Comparison of ENCODE assay signal across 8 cellular contexts in the genomic region with DNA sequence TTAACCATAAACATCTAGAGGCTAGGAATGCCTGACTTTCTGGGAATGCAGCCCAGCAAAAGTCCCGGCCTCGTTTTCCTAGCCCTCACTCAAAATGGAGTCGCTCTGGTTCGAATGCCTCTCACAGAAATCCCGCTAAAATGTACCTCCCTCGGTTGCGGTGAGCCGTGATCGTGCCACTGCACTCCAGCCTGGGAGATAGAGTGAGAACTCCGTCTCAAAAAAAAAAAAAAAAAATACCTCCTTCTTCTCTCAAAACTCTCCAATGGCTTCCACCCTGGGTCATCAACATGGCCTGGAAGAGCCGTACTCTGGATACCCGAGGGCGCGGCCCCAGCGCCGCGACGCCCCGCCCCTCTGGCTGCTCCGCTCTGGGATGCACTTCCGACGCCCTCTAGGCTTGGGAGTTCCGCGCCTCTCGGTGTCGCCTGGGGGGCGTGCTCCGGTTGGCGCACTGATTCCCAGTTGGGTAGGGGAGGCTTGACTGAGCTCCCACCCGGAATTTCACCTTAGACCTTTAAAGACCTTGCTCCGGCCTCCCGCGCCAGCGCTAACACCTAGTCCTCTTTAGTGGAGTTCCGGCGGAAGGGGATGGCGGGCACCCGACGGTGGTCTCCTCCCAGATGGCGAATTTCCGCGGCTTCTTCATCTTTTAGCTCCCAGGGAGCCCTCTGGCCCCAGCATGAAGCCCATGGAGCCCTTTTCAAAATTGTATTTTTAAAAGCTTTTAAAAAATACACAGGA. TPM values are rescaled to one million over a fixed set of nuclear protein-coding genes. Genes with fewer than 3 reads are reported as not detected.
DNase-seq lines count a peak whose midpoint lies in the region; ATAC-seq and TF ChIP-seq lines count a peak whose summit lies in the region.

No MANE protein-coding gene starts in this region.

- H3K4me3 ChIP-seq in CD4-positive, alpha-beta memory T cell (ENCODE audit: low read length in 2 of 2), result peak overlapping the region; percentile 48 to 63
- peak overlapping the region; percentile 95 for H3K4me3 ChIP-seq in OCI-LY1 (ENCODE audit: low read depth, low read length, poor library complexity, severe bottlenecking)
- H3K4me3 ChIP-seq in heart left ventricle, result peak overlapping the region; percentile 21 to 71 (median 56)
- peak overlapping the region; percentile 65 for H3K4me3 ChIP-seq in rectal smooth muscle tissue (ENCODE audit: low read length)

- WGBS in heart left ventricle, 4 donors, result 5 to 8% (median 6%) methylated on average over 36 to 42 of the region's 42 CpGs

- H3K9me3 Mint-ChIP-seq in CD4-positive, alpha-beta memory T cell, result no peaks in the 10 kb centered on the region
- H3K9me3 Mint-ChIP-seq in HFFc6, result no peaks in the 10 kb centered on the region

- peak overlapping the region; percentile 22 for H3K27ac ChIP-seq in CD4-positive, alpha-beta memory T cell (ENCODE audit: low read depth, low read length)
- H3K27ac ChIP-seq in OCI-LY1 (ENCODE audit: low read depth, low read length, poor library complexity, severe bottlenecking) (peak overlapping the region; percentile 63), heart left ventricle (peak overlapping the region in 6 of 12 donors; percentile 10 to 67 (median 36)), rectal smooth muscle tissue (ENCODE audit: low read depth, low read length) (no peak overlapping the region)

- CTCF ChIA-PET in CD4-positive, alpha-beta memory T cell (lab: Charles Lee; ENCODE audit: partially characterized antibody), result interaction anchor here (0.5 to 9.3 kb wide), 3 partner anchors 8 to 16 kb away, joined by 3 to 50 read pairs (median 6); a partner anchor contains a TSS

- H3K9ac ChIP-seq in OCI-LY1 (ENCODE audit: low read length) (peak overlapping the region; percentile 89), rectal smooth muscle tissue (ENCODE audit: low read length) (peak overlapping the region; percentile 14)

- peaks cover 0 to 2% of the 10 kb centered on the region in 2 donors for H3K27me3 Mint-ChIP-seq in CD4-positive, alpha-beta memory T cell
- H3K27me3 Mint-ChIP-seq in HFFc6 (ENCODE audit: insufficient read depth), result no peaks in the 10 kb centered on the region; the same call in 1 of the 2 replicates

- peak overlapping the region in 7 of 8 donors; percentile 89 to 95 (median 92) for H3K4me3 Mint-ChIP-seq in CD4-positive, alpha-beta memory T cell
- peak overlapping the region; percentile 78; the same call in 1 of the 2 replicates for H3K4me3 Mint-ChIP-seq in HFFc6

- no peaks in the 10 kb centered on the region for H3K9me2 ChIP-seq in OCI-LY1 (ENCODE audit: low read depth, low read length)

- ATAC-seq in heart left ventricle (peak in 3 of 4 donors; percentile 54 to 74 (median 74)), GM18868 (IDR thresholded peaks at IDR 0.05; ENCODE audit: unreplicated experiment) (no peak)

- H3K36me3 ChIP-seq in CD4-positive, alpha-beta memory T cell (ENCODE audit: insufficient read depth, low read length), result peaks cover 3% of the 10 kb centered on the region
- peaks cover 15% of the 10 kb centered on the region; the same call in 1 of the 2 replicates for H3K36me3 ChIP-seq in OCI-LY1 (ENCODE audit: insufficient read depth, low read length)
- peaks cover 0 to 18% (median 14%) of the 10 kb centered on the region in 9 donors for H3K36me3 ChIP-seq in heart left ventricle
- peaks cover 3% of the 10 kb centered on the region for H3K36me3 ChIP-seq in rectal smooth muscle tissue (ENCODE audit: control insufficient read depth, insufficient read depth, low read length)

- no peaks in the 10 kb centered on the region for H4K20me1 ChIP-seq in OCI-LY1 (ENCODE audit: insufficient read depth, low read length)

- POLR2A ChIA-PET in CD4-positive, alpha-beta memory T cell (lab: Charles Lee; ENCODE audit: partially characterized antibody), result interaction anchor here (0.8 to 12.2 kb wide), 7 partner anchors 8 to 394 kb away, joined by 3 to 181 read pairs (median 4); a partner anchor contains a TSS

- H3K4me2 ChIP-seq in OCI-LY1 (ENCODE audit: low read length), result peak overlapping the region; percentile 95

- peaks cover 10% of the 10 kb centered on the region; the same call in 1 of the 2 replicates for H3F3A ChIP-seq in OCI-LY1 (ENCODE audit: insufficient read depth, low read length)

- TF ChIP-seq CTCF in HFFc6 (IDR thresholded peaks at IDR 0.05) (no peak; the same call in 1 of the 2 replicates), OCI-LY1 (IDR thresholded peaks at IDR 0.05; ENCODE audit: low read length) (no peak), heart left ventricle (IDR thresholded peaks at IDR 0.05) (peak in 2 of 12 donors; percentile 5 to 16)

- H2AFZ ChIP-seq in OCI-LY1 (ENCODE audit: low read length), result peak overlapping the region; percentile 66

- no peak for TF ChIP-seq POLR2A in heart left ventricle (IDR thresholded peaks at IDR 0.05)

- H3K4me1 ChIP-seq in CD4-positive, alpha-beta memory T cell (ENCODE audit: insufficient read depth, low read length), result peaks cover 31% of the 10 kb centered on the region
- H3K4me1 ChIP-seq in OCI-LY1 (ENCODE audit: insufficient read depth, low read length, severe bottlenecking), result peaks cover 54% of the 10 kb centered on the region
- peaks cover 0 to 33% (median 10%) of the 10 kb centered on the region in 12 donors for H3K4me1 ChIP-seq in heart left ventricle
- H3K4me1 ChIP-seq in rectal smooth muscle tissue (ENCODE audit: control insufficient read depth, insufficient read depth, low read length), result no peaks in the 10 kb centered on the region

- DNase-seq in CD4-positive, alpha-beta memory T cell, result peak in 1 of 5 donors; percentile 22
- no peak for DNase-seq in HFFc6
- DNase-seq in activated gamma-delta T cell treated with Interleukin-2 at 50 U/mL for 16 hours, result peak; percentile 42
- peak; percentile 49 to 85 (median 77) for DNase-seq in heart left ventricle
- no peak for DNase-seq in NCI-H1105 treated with DMSO at 0.1 percent for 48 hours (lab: John Stamatoyannopoulos, UW)

- H3K79me2 ChIP-seq in OCI-LY1 (ENCODE audit: insufficient read depth, low read length), result no peaks in the 10 kb centered on the region

- H3K27me3 ChIP-seq in CD4-positive, alpha-beta memory T cell (ENCODE audit: insufficient read depth, low read length), result no peaks in the 10 kb centered on the region
- H3K27me3 ChIP-seq in OCI-LY1 (ENCODE audit: insufficient read depth, low read length) (no peaks in the 10 kb centered on the region), heart left ventricle (no peaks in the 10 kb centered on the region), rectal smooth muscle tissue (ENCODE audit: control insufficient read depth, insufficient read depth, low read length) (no peaks in the 10 kb centered on the region)

- H3K36me3 Mint-ChIP-seq in CD4-positive, alpha-beta memory T cell, result peaks cover 16 to 24% of the 10 kb centered on the region in 2 donors
- peaks cover 13% of the 10 kb centered on the region for H3K36me3 Mint-ChIP-seq in HFFc6 (ENCODE audit: low read depth)

- peak overlapping the region in 6 of 7 donors; percentile 53 to 80 (median 69) for H3K27ac Mint-ChIP-seq in CD4-positive, alpha-beta memory T cell
- peak overlapping the region; percentile 53; the same call in 1 of the 2 replicates for H3K27ac Mint-ChIP-seq in HFFc6

- H3K4me1 Mint-ChIP-seq in CD4-positive, alpha-beta memory T cell, result peaks cover 8 to 17% (median 12%) of the 10 kb centered on the region in 4 donors
- H3K4me1 Mint-ChIP-seq in HFFc6 (ENCODE audit: low read depth), result peaks cover 20% of the 10 kb centered on the region

- no peaks in the 10 kb centered on the region for H3K9me3 ChIP-seq in CD4-positive, alpha-beta memory T cell (ENCODE audit: control insufficient read depth in 1 of 2, low read length in 2 of 2)
- no peaks in the 10 kb centered on the region for H3K9me3 ChIP-seq in OCI-LY1 (ENCODE audit: low read length)
- H3K9me3 ChIP-seq in heart left ventricle, result no peaks in the 10 kb centered on the region

- intact Hi-C loops in CD4-positive, alpha-beta memory T cell (cut with micrococcal nuclease), result loop anchor here (5.0 kb wide), 2 partner anchors 78 to 148 kb away; a partner anchor contains a TSS
- intact Hi-C loops in heart left ventricle (cut with DNase I), result loop anchor here in 2 of 10 donors (10.0 kb wide), 2 partner anchors 236 to 924 kb away; a partner anchor contains a TSS

RNA-seq across cellular contexts. Expression of a gene that starts 12.3 kb away (rescaled TPM):
- 100 to 1,000 TPM; 102 to 105 TPM for total RNA-seq in CD4-positive, alpha-beta memory T cell
- polyA plus RNA-seq in CD4-positive, alpha-beta memory T cell, result 100 to 1,000 TPM; 154 to 305 TPM
- total RNA-seq in HFFc6 (2021; fragmentation: NEBNext Ultra II Directional; extraction: Animal tissue kit (Norgen Biotek cat#: 25700)), result 10 to 100 TPM; 42.6 to 55.7 (median 51.8) TPM
- total RNA-seq in heart left ventricle, result 10 to 100 TPM; 22.4 to 34.7 (median 32.1) TPM
- polyA plus RNA-seq in heart left ventricle, result 10 to 100 TPM in 1 of 2 donors, 1 to 10 TPM in 1; 5.8 to 52.8 TPM

RNA-seq across cellular contexts. Expression of a gene that starts 46.3 kb away (rescaled TPM):
- 10 to 100 TPM; 33.5 to 34.8 TPM for total RNA-seq in CD4-positive, alpha-beta memory T cell
- polyA plus RNA-seq in CD4-positive, alpha-beta memory T cell, result 10 to 100 TPM; 50.0 to 63.9 TPM
- total RNA-seq in HFFc6 (2021; fragmentation: NEBNext Ultra II Directional; extraction: Animal tissue kit (Norgen Biotek cat#: 25700)), result 10 to 100 TPM; 14.2 to 17.2 (median 15.5) TPM
- 10 to 100 TPM in 2 of 9 donors, 1 to 10 TPM in 7; 7.2 to 10.8 (median 8.2) TPM for total RNA-seq in heart left ventricle
- 10 to 100 TPM in 1 of 2 donors, 1 to 10 TPM in 1; 7.1 to 12.0 TPM for polyA plus RNA-seq in heart left ventricle

RNA-seq across cellular contexts. Expression of a gene that starts 50.3 kb away (rescaled TPM):
- total RNA-seq in CD4-positive, alpha-beta memory T cell, result not detected
- polyA plus RNA-seq in CD4-positive, alpha-beta memory T cell, result under 1 TPM in 1 of 2 donors, not detected in 1; 0.08 TPM
- total RNA-seq in HFFc6 (2021; fragmentation: NEBNext Ultra II Directional; extraction: Animal tissue kit (Norgen Biotek cat#: 25700)), result not detected
- not detected for total RNA-seq in heart left ventricle
- not detected for polyA plus RNA-seq in heart left ventricle

Comparison
In these comparisons a context has a peak if more than half of its experiments do, and no peak if none do; other contexts are left out.
1. DNase-seq: peak in activated gamma-delta T cell treated with Interleukin-2 at 50 U/mL for 16 hours (single experiment) and heart left ventricle (5 of 5); none in HFFc6 (single experiment) and NCI-H1105 treated with DMSO at 0.1 percent for 48 hours (single experiment).
2. Peak in every context shown above with its lines, with median percentiles within 50 percentile points of each other: H3K4me3 ChIP-seq.